23 cellular contexts compared by ENCODE assay signal in the genomic region with DNA sequence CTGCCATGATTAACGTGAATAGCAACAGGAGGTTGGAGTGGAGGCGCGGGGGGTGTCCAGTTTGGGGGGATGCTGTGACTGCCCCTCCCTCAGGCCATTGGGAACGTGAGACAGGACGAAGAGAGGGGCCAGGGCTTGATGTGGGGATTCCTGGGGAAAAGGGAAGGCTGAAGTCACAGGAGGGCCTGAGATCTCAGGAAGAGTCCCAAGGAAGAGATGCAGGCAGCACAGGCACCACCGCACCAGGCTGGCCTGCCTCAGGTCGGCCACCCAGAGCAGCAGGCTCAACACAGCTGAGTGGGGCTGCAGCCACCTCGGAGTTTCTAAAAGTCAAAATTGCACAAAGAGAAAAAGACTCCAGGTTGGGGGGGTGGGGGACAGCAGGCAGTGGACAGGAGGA.
"Had no signal": no experiment of that assay in that cellular context is flagged by ENCODE, and none has a peak within 500 bp of the region (broad histone marks: within the 10 kb centered on the region; RNA-seq: fewer than 3 reads in every experiment).

No MANE protein-coding gene starts in this region.

- H3K36me3 Mint-ChIP-seq: mesothelial cell of epicardium had no signal

- H3K9me3 Mint-ChIP-seq: dendritic cell treated with granulocyte-macrophage colony-stimulating factor and Interleukin-4, amounts not matched to agents 40 ng/mL and 50 ng/mL, for 4 days; effector memory CD8-positive, alpha-beta T cell; endodermal cell; mesothelial cell of epicardium had no signal

- H3K4me3 ChIP-seq: coronary artery, esophagus squamous epithelium, gastrocnemius medialis, heart right ventricle, left lung, lower lobe of right lung, mucosa of descending colon had no signal

- ATAC-seq: effector memory CD8-positive, alpha-beta T cell; esophagus mucosa; gastrocnemius medialis; heart right ventricle; left cardiac atrium; left lung; left ventricle myocardium superior; lower lobe of right lung; mucosa of descending colon had no signal

- H3K4me3 Mint-ChIP-seq: dendritic cell treated with granulocyte-macrophage colony-stimulating factor and Interleukin-4, amounts not matched to agents 40 ng/mL and 50 ng/mL, for 4 days; effector memory CD8-positive, alpha-beta T cell; endodermal cell; mesothelial cell of epicardium had no signal

- H3K27ac ChIP-seq: coronary artery, epithelial cell of prostate, esophagus squamous epithelium, gastrocnemius medialis, heart right ventricle, left lung, lower lobe of right lung had no signal

- H3K9me3 ChIP-seq: esophagus squamous epithelium, gastrocnemius medialis, heart right ventricle, left lung, lower lobe of right lung, mucosa of descending colon had no signal

- H3K36me3 ChIP-seq: esophagus squamous epithelium, gastrocnemius medialis, heart right ventricle, left lung, lower lobe of right lung had no signal

- H3K27me3 Mint-ChIP-seq: effector memory CD8-positive, alpha-beta T cell had no signal

- H3K27ac Mint-ChIP-seq: dendritic cell treated with granulocyte-macrophage colony-stimulating factor and Interleukin-4, amounts not matched to agents 40 ng/mL and 50 ng/mL, for 4 days; effector memory CD8-positive, alpha-beta T cell; endodermal cell; mesothelial cell of epicardium had no signal

- DNase-seq: effector CD8-positive, alpha-beta T cell; effector memory CD8-positive, alpha-beta T cell; endodermal cell; erythroblast; esophagus squamous epithelium; foreskin fibroblast; foreskin melanocyte; gastrocnemius medialis; glutamatergic neuron; head of caudate nucleus; heart right ventricle; hippocampal formation; left cardiac atrium; left lung; left ventricle myocardium superior; lower lobe of right lung; mesenchymal stem cell; mucosa of descending colon had no signal

- H3K4me1 ChIP-seq: left lung, lower lobe of right lung had no signal

- H3K27me3 ChIP-seq: gastrocnemius medialis had no signal
